25 cellular contexts compared by ENCODE assay signal in the genomic region with DNA sequence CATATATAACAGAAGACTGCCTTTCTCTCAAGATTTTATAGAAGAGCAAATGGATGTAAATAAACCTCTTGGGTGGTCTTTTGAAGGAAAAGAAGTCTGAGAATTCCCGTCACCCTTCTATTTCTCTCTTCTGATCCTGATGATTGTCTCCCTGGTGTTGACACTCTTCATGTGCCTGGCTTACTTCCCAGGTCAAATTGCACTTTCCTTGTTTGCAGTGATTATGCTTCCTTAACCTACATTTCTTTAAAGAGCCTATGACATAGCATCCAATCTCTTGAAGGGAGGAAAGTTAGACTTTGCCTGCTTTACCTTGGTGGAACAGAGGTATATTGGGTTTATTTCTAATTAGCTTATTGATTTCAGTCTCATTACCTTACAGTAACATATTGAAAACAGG.
"Had no signal": no experiment of that assay in that cellular context is flagged by ENCODE, and none has a peak within 500 bp of the region (broad histone marks: within the 10 kb centered on the region; RNA-seq: fewer than 3 reads in every experiment).

No MANE protein-coding gene starts in this region.

- DNase-seq: MG63, NCI-H1048, NCI-H1092 treated with DMSO at 0.1 percent for 48 hours, NCI-H1417 treated with DMSO at 0.1 percent for 48 hours, NCI-H1436 treated with DMSO at 0.1 percent for 48 hours, NCI-H1694 treated with DMSO at 0.1 percent for 48 hours, NCI-H187 treated with DMSO at 0.1 percent for 48 hours, NCI-H2029, NCI-H2171 treated with DMSO at 0.1 percent for 48 hours, NCI-H2227 treated with DMSO at 0.1 percent for 48 hours, NCI-H345, NCI-H446, NCI-H524, NCI-H526, NCI-H774, PC-9, SHP77, SIG-M5, SJCRH30, T-cell, T-helper 17 cell had no signal

- H3K4me3 ChIP-seq: MG63, PC-9, SJCRH30, SK-N-MC had no signal

- ATAC-seq: Panc1, Right ventricle myocardium inferior, SK-N-SH treated with all-trans-retinoic acid at 6 μM for 48 hours, T-cell, T-helper 17 cell had no signal
